13 cellular contexts compared by ENCODE assay signal in the genomic region with DNA sequence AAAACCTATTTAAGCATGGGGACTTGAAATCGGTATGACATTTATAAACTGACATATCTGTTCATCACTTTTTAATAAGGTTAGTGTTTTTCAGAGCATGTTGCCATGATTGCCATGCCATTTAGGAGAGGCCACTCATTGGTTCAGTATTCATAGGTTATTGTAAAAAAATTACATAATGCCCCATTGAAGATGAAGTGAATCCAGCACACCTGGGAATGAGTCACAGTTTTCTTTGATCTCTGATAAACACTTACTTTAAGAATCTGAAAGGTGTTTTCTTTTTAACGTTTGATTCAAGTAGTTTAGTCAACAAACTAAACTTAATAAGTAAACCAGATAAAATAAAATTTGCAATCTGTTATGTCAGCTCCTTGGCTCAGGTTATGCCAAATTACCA.
"Had no signal": no experiment of that assay in that cellular context is flagged by ENCODE, and none has a peak within 500 bp of the region (broad histone marks: within the 10 kb centered on the region; RNA-seq: fewer than 3 reads in every experiment).

No MANE protein-coding gene starts in this region.

- H3K36me3 ChIP-seq: thoracic aorta had no signal

- ATAC-seq: activated CD4-positive, CD25-positive, alpha-beta regulatory T cell treated with anti-CD3 and anti-CD28 coated beads, Interleukin-2, amount 50 U/mL, for 24 hours; stimulated activated effector memory CD8-positive, alpha-beta T cell treated with anti-CD3 and anti-CD28 coated beads, Interleukin-12 subunit alpha, Interleukin-12 subunit beta, amount 100 ng/mL, for 72 hours had no signal

- DNase-seq: activated CD4-positive, alpha-beta T cell treated with anti-CD3 and anti-CD28 coated beads, Interleukin-2, amount 50 U/mL, for 1 hour; activated CD8-positive, alpha-beta memory T cell treated with anti-CD3 and anti-CD28 coated beads for 24 hours; activated gamma-delta T cell treated with Interleukin-2 at 50 U/mL for 16 hours; amygdala; cerebellar nuclear complex; effector CD8-positive, alpha-beta T cell; foreskin melanocyte; kidney glomerular epithelial cell; midbrain; T1000 had no signal

- H3K27ac ChIP-seq: thoracic aorta had no signal

- H3K4me3 ChIP-seq: thoracic aorta had no signal

- H3K9me3 ChIP-seq: thoracic aorta had no signal
